8 cellular contexts compared by ENCODE assay signal in the genomic region with DNA sequence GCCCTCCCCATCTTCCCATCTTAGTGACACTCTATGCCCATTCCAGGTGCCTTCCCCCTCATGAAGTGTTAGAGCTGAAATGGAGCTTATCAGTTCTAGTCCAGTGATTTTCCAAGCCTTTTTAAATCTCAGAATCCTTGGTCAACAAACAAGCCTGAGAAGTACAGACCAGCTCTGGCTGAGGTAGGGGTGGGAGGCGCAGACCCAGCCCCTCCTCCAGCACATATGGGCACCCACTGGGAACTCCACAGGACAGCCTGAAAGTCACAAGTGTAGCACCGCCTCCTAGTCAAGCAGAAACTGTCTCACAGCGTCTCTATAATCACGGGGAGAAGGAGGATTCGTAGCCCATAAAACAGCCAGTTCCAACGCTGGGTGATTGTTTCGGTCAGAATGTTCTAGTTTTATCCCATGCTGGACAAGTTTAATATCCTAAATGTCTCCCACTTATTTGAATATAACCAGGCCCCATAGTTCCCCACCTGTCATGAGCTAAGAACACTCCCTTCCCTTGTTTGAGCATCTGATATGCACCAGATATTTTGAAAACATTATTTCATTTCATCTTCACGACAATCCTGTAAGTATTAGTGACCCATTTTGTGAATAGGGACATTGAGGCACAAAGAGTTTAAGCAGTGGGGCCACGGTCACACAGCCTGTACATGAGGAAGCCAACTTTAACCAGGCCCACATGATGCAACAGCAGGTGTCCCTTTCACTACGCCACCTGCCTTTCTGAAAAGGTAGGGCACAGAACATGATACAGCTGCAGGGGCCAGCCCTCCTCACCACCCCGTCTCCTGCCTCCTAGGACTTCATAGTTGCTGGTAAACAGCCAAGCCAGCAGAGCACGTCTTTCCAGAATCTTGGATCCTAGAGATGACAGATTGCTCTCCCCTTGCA. TPM values are rescaled to one million over a fixed set of nuclear protein-coding genes. Genes with fewer than 3 reads are reported as not detected.
DNase-seq lines count a peak whose midpoint lies in the region; ATAC-seq, FAIRE-seq and TF ChIP-seq lines count a peak whose summit lies in the region.

No MANE protein-coding gene starts in this region.

- CTCF ChIA-PET in Caco-2 (lab: Charles Lee) = no interaction called here

- no peaks in the 10 kb centered on the region; the same call in 1 of the 2 replicates for H3K4me1 ChIP-seq in Caco-2
- H3K4me1 ChIP-seq in hepatocyte (ENCODE audit: insufficient read depth) = peaks cover 21% of the 10 kb centered on the region
- peaks cover 42% of the 10 kb centered on the region for H3K4me1 ChIP-seq in stomach smooth muscle (ENCODE audit: control insufficient read depth, insufficient read depth, low read length)

- H4K20me1 ChIP-seq in hepatocyte (ENCODE audit: insufficient read depth, poor library complexity, severe bottlenecking) = no peaks in the 10 kb centered on the region

- H3K9me2 ChIP-seq in hepatocyte (replicated peaks; ENCODE audit: insufficient read depth) = no peaks in the 10 kb centered on the region

- POLR2A ChIA-PET in Caco-2 (lab: Charles Lee) = no interaction called here

- no peaks in the 10 kb centered on the region for H3K9me3 Mint-ChIP-seq in Caco-2 (ENCODE audit: unreplicated experiment)

- no peak overlapping the region for H3K9ac ChIP-seq in stomach smooth muscle (ENCODE audit: low read length in 2 of 2)

- H3K36me3 ChIP-seq in Caco-2 (ENCODE audit: control insufficient read depth, insufficient read depth, low read length) (peaks cover 6% of the 10 kb centered on the region), hepatocyte (replicated peaks; ENCODE audit: insufficient read depth, low read depth) (no peaks in the 10 kb centered on the region), stomach smooth muscle (ENCODE audit: control insufficient read depth in 2 of 2, insufficient read depth in 2 of 2, low read length in 2 of 2) (peaks cover 12 to 22% of the 10 kb centered on the region in 2 donors)

- H3K36me3 Mint-ChIP-seq in Caco-2 (ENCODE audit: insufficient read depth, unreplicated experiment) = peaks cover 39% of the 10 kb centered on the region

- H3K79me2 ChIP-seq in hepatocyte = peaks cover 15% of the 10 kb centered on the region

- H3K4me2 ChIP-seq in hepatocyte = no peak overlapping the region

- H3K4me1 Mint-ChIP-seq in Caco-2 (ENCODE audit: low read depth, unreplicated experiment) = peaks cover 17% of the 10 kb centered on the region

- H3K4me3 ChIP-seq in Caco-2 (ENCODE audit: low read depth, low read length) (no peak overlapping the region), hepatocyte (no peak overlapping the region), stomach smooth muscle (ENCODE audit: low read length in 2 of 2) (peak overlapping the region in 1 of 2 donors; percentile 60)

- WGBS in hepatocyte (ENCODE audit: low lambda C conversion rate, missing lambda C conversion rate) = 83% methylated on average over 12 of the region's 12 CpGs

- DNase-seq in Caco-2 (peak; percentile 32 to 40), SW480 (ENCODE audit: low spot score) (peak; percentile 48), hepatocyte (ENCODE audit: low spot score) (peak; percentile 32), middle frontal gyrus (ENCODE audit: extremely low spot score, low spot score) (no peak), D721Med (ENCODE audit: insufficient read length, low spot score) (no peak)

- BruUV-seq in Caco-2 (replicated peaks; lab: Mats Ljungman, UMichigan) = no TSS peak

- no peak for FAIRE-seq in D721Med (lab: Jason Lieb, UNC)

- H3K27me3 Mint-ChIP-seq in Caco-2 (ENCODE audit: insufficient read depth, unreplicated experiment) = no peaks in the 10 kb centered on the region

- intact Hi-C loops in Caco-2 (cut with micrococcal nuclease; ENCODE audit: unreplicated experiment) = no loop called here

- H3K27ac Mint-ChIP-seq in Caco-2 (ENCODE audit: unreplicated experiment) = peak overlapping the region; percentile 84

- peak; percentile 33 to 38 for TF ChIP-seq CTCF in Caco-2 (IDR thresholded peaks at IDR 0.05; ENCODE audit: insufficient read depth in 1 of 2, low read depth in 1 of 2, low read length in 1 of 2, severe bottlenecking in 1 of 2, unreplicated experiment in 1 of 2)
- peak; percentile 27 for TF ChIP-seq CTCF in hepatocyte (IDR thresholded peaks at IDR 0.05; ENCODE audit: poor library complexity)
- TF ChIP-seq CTCF in D721Med (IDR thresholded peaks at IDR 0.05; ENCODE audit: insufficient read depth, missing control alignments) = no peak

- peak; percentile 56 for ATAC-seq in GM19324 (IDR thresholded peaks at IDR 0.05; ENCODE audit: low FRiP score, unreplicated experiment)
- ATAC-seq in HG03565 (IDR thresholded peaks at IDR 0.05; ENCODE audit: unreplicated experiment) = peak; percentile 54

- no peaks in the 10 kb centered on the region for H3K9me3 ChIP-seq in Caco-2
- no peaks in the 10 kb centered on the region for H3K9me3 ChIP-seq in hepatocyte (ENCODE audit: low read depth)
- H3K9me3 ChIP-seq in stomach smooth muscle (ENCODE audit: control insufficient read depth in 2 of 2, low read length in 2 of 2) = no peaks in the 10 kb centered on the region

- no peak overlapping the region for H3K4me3 Mint-ChIP-seq in Caco-2 (ENCODE audit: unreplicated experiment)

- no peak overlapping the region for H2AFZ ChIP-seq in hepatocyte

- no peaks in the 10 kb centered on the region for H3K27me3 ChIP-seq in Caco-2 (replicated peaks; ENCODE audit: control insufficient read depth, insufficient read depth, low read length)
- no peaks in the 10 kb centered on the region for H3K27me3 ChIP-seq in hepatocyte
- H3K27me3 ChIP-seq in stomach smooth muscle (ENCODE audit: control insufficient read depth in 1 of 2, insufficient read depth in 2 of 2, low read length in 2 of 2) = no peaks in the 10 kb centered on the region

- H3K27ac ChIP-seq in hepatocyte (peak overlapping the region; percentile 90), stomach smooth muscle (ENCODE audit: low read length) (peak overlapping the region; percentile 71)

RNA-seq across cellular contexts. Expression of a gene that starts 40.1 kb away (rescaled TPM):
- 14.9 and 16.2 TPM in 2 replicates for total RNA-seq in Caco-2 (2022)
- 26.0 and 31.1 TPM in 2 replicates for total RNA-seq in hepatocyte
- 21.9 and 22.2 TPM in 2 replicates for polyA plus RNA-seq in hepatocyte

Comparison
In these comparisons a context has a peak if more than half of its experiments do, and no peak if none do; other contexts are left out.
1. DNase-seq: peak in Caco-2 (2 of 2), SW480 (single experiment) and hepatocyte (single experiment); none in middle frontal gyrus (single experiment) and D721Med (single experiment).